8 cellular contexts compared by ENCODE assay signal in genomic region chr11:128908391-128909246, GRCh38. TPM values are rescaled to one million over a fixed set of nuclear protein-coding genes. Genes with fewer than 3 reads are reported as not detected.
A peak's percentile ranks its signal among the peaks of the same experiment; 100 is the strongest.
DNase-seq lines count a peak whose midpoint lies in the region; TF ChIP-seq lines count a peak whose summit lies in the region.
"Had no signal": no experiment of that assay in that cellular context is flagged by ENCODE, and none has a peak within 500 bp of the region (broad histone marks: within the 10 kb centered on the region; RNA-seq: fewer than 3 reads in every experiment).

No MANE protein-coding gene starts in this region.

- peaks cover 1% of the 10 kb centered on the region for H3K9me3 ChIP-seq in thymus (ENCODE audit: control insufficient read depth)
- no peaks in the 10 kb centered on the region for H3K9me3 ChIP-seq in CD8-positive, alpha-beta memory T cell (ENCODE audit: low read length)

- no peak overlapping the region for H3K4me3 Mint-ChIP-seq in CD8-positive, alpha-beta memory T cell
- no peak overlapping the region for H3K4me3 Mint-ChIP-seq in osteocyte (ENCODE audit: unreplicated experiment)

- WGBS in thymus: 7% methylated on average over 12 of the region's 12 CpGs

- H3K36me3 Mint-ChIP-seq in CD8-positive, alpha-beta memory T cell: no peaks in the 10 kb centered on the region
- H3K36me3 Mint-ChIP-seq in osteocyte (ENCODE audit: unreplicated experiment): no peaks in the 10 kb centered on the region

- peak; percentile 81 for DNase-seq in HT1080 (ENCODE audit: low read depth)
- DNase-seq in amniotic epithelial cell (ENCODE audit: low read depth): peak; percentile 68
- DNase-seq in hepatic stellate cell (ENCODE audit: low spot score): peak; percentile 82
- DNase-seq in CD8-positive, alpha-beta memory T cell: no peak
- DNase-seq in putamen (ENCODE audit: low spot score): no peak
- no peak for DNase-seq in osteocyte (ENCODE audit: extremely low spot score, unreplicated experiment)
- DNase-seq: NCI-H1092 treated with DMSO at 0.1 percent for 48 hours had no signal

- H3K27me3 ChIP-seq in thymus (ENCODE audit: control insufficient read depth, insufficient read depth): peaks cover 8% of the 10 kb centered on the region
- peaks cover 16% of the 10 kb centered on the region for H3K27me3 ChIP-seq in CD8-positive, alpha-beta memory T cell (ENCODE audit: insufficient read depth, low read length, poor library complexity, severe bottlenecking)

- H3K36me3 ChIP-seq in thymus (ENCODE audit: control insufficient read depth, insufficient read depth): no peaks in the 10 kb centered on the region
- no peaks in the 10 kb centered on the region for H3K36me3 ChIP-seq in CD8-positive, alpha-beta memory T cell (ENCODE audit: insufficient read depth, low read length)

- POLR2A ChIA-PET in CD8-positive, alpha-beta memory T cell (lab: Charles Lee): interaction anchor here (0.5 to 0.7 kb wide), 2 partner anchors 16 to 21 kb away, joined by 3 to 4 read pairs; no protein-coding TSS in a partner anchor

- H3K27me3 Mint-ChIP-seq in CD8-positive, alpha-beta memory T cell: peaks cover 36 to 57% of the 10 kb centered on the region in 2 donors
- H3K27me3 Mint-ChIP-seq in osteocyte (ENCODE audit: unreplicated experiment): peaks cover 12% of the 10 kb centered on the region

- no peak overlapping the region for H3K4me3 ChIP-seq in thymus (ENCODE audit: low read length)
- no peak overlapping the region for H3K4me3 ChIP-seq in CD8-positive, alpha-beta memory T cell (ENCODE audit: low read length)

- H3K27ac ChIP-seq in thymus (ENCODE audit: low read depth): peak overlapping the region; percentile 25
- H3K27ac ChIP-seq in CD8-positive, alpha-beta memory T cell (ENCODE audit: low read depth, low read length): no peak overlapping the region

- H3K4me1 ChIP-seq in thymus (ENCODE audit: control insufficient read depth, insufficient read depth, low read length): peaks cover 4% of the 10 kb centered on the region
- peaks cover 5% of the 10 kb centered on the region for H3K4me1 ChIP-seq in CD8-positive, alpha-beta memory T cell (ENCODE audit: insufficient read depth, low read length)

- peaks cover 0 to 2% (median 0%) of the 10 kb centered on the region in 5 donors for H3K9me3 Mint-ChIP-seq in CD8-positive, alpha-beta memory T cell
- no peaks in the 10 kb centered on the region for H3K9me3 Mint-ChIP-seq in osteocyte (ENCODE audit: unreplicated experiment)

- CTCF ChIA-PET in CD8-positive, alpha-beta memory T cell (lab: Charles Lee): interaction anchor here (1.2 to 6.6 kb wide), 2 partner anchors 23 to 751 kb away, joined by 3 to 43 read pairs; no protein-coding TSS in a partner anchor

- H3K27ac Mint-ChIP-seq in CD8-positive, alpha-beta memory T cell: no peak overlapping the region
- H3K27ac Mint-ChIP-seq in osteocyte (ENCODE audit: unreplicated experiment): no peak overlapping the region

- no peak for TF ChIP-seq CTCF in osteocyte (IDR thresholded peaks at IDR 0.05)

- peaks cover 11 to 25% (median 17%) of the 10 kb centered on the region in 3 donors for H3K4me1 Mint-ChIP-seq in CD8-positive, alpha-beta memory T cell
- peaks cover 23% of the 10 kb centered on the region for H3K4me1 Mint-ChIP-seq in osteocyte (ENCODE audit: unreplicated experiment)

RNA-seq across cellular contexts. Expression of gene KCNJ5, which starts 17.5 kb away (rescaled TPM):
- not detected in 2 replicates for total RNA-seq in HT1080 (2014; rRNA removed; shearing (Covaris generic))
- polyA plus RNA-seq in HT1080 (2015; cell fraction: cytosol; rRNA removed): not detected in 2 replicates
- not detected in 2 replicates for polyA plus RNA-seq in HT1080 (2015; cell fraction: nucleus; rRNA removed)
- 0.55 TPM for polyA plus RNA-seq in thymus
- under 1 TPM in 1 of 2 experiments, not detected in 1; 0.04 TPM for total RNA-seq in CD8-positive, alpha-beta memory T cell
- not detected for polyA plus RNA-seq in CD8-positive, alpha-beta memory T cell
- total RNA-seq in osteocyte: not detected in 2 replicates

RNA-seq across cellular contexts. Expression of gene TP53AIP1, which starts 34.1 kb away (rescaled TPM):
- not detected in 2 replicates for total RNA-seq in HT1080 (2014; rRNA removed; shearing (Covaris generic))
- not detected in 2 replicates for polyA plus RNA-seq in HT1080 (2015; cell fraction: cytosol; rRNA removed)
- not detected in 2 replicates for polyA plus RNA-seq in HT1080 (2015; cell fraction: nucleus; rRNA removed)
- polyA plus RNA-seq in thymus: 1.6 TPM
- not detected for total RNA-seq in CD8-positive, alpha-beta memory T cell
- not detected for polyA plus RNA-seq in CD8-positive, alpha-beta memory T cell
- not detected in 2 replicates for total RNA-seq in osteocyte

RNA-seq across cellular contexts. Expression of gene KCNJ1, which starts 41.5 kb away (rescaled TPM):
- not detected in 2 replicates for total RNA-seq in HT1080 (2014; rRNA removed; shearing (Covaris generic))
- polyA plus RNA-seq in HT1080 (2015; cell fraction: cytosol; rRNA removed): not detected in 2 replicates
- polyA plus RNA-seq in HT1080 (2015; cell fraction: nucleus; rRNA removed): not detected in 2 replicates
- polyA plus RNA-seq in thymus: 0.18 TPM
- not detected for total RNA-seq in CD8-positive, alpha-beta memory T cell
- polyA plus RNA-seq in CD8-positive, alpha-beta memory T cell: not detected
- not detected in 2 replicates for total RNA-seq in osteocyte

Comparison
In these comparisons a context has a peak if more than half of its experiments do, and no peak if none do; other contexts are left out.
1. DNase-seq: peak in HT1080 (single experiment), amniotic epithelial cell (single experiment) and hepatic stellate cell (single experiment); none in CD8-positive, alpha-beta memory T cell (0 of 5), putamen (single experiment) and osteocyte (single experiment).